ENCODE assay signal across 16 cellular contexts in genomic region chr16:77290451-77291110, GRCh38.
DNase-seq lines count a peak whose midpoint lies in the region; ATAC-seq and TF ChIP-seq lines count a peak whose summit lies in the region.
"Had no signal": no experiment of that assay in that cellular context is flagged by ENCODE, and none has a peak within 500 bp of the region (broad histone marks: within the 10 kb centered on the region; RNA-seq: fewer than 3 reads in every experiment).

No MANE protein-coding gene starts in this region.

- in situ Hi-C loops in mammary epithelial cell (cut with MboI; ENCODE audit: low sequenced_read_pairs in 2 of 2) = no loop called here

- no peaks in the 10 kb centered on the region for H3K79me2 ChIP-seq in mammary epithelial cell (ENCODE audit: insufficient read depth, low read length)
- H3K79me2 ChIP-seq in PC-9 (ENCODE audit: low read depth) = no peaks in the 10 kb centered on the region
- H3K79me2 ChIP-seq: parathyroid adenoma had no signal

- H3K36me3 Mint-ChIP-seq in activated T-cell treated with anti-CD3 and anti-CD28 coated beads, Interleukin-2, amount 50 U/mL, for 4 hours (ENCODE audit: insufficient read depth) = no peaks in the 10 kb centered on the region

- WGBS in mammary epithelial cell (ENCODE audit: low coverage, missing lambda C conversion rate) = 93% methylated on average over 10 of the region's 10 CpGs
- WGBS in suprapubic skin = 74% methylated on average over 10 of the region's 10 CpGs

- H3K4me1 Mint-ChIP-seq in activated T-cell treated with anti-CD3 and anti-CD28 coated beads, Interleukin-2, amount 50 U/mL, for 4 hours (ENCODE audit: low read depth) = no peaks in the 10 kb centered on the region

- H3K4me1 ChIP-seq in mammary epithelial cell (ENCODE audit: insufficient read depth, low read length) (peaks cover 24% of the 10 kb centered on the region), breast epithelium (no peaks in the 10 kb centered on the region), PC-9 (replicated peaks; ENCODE audit: insufficient read depth) (peaks cover 40% of the 10 kb centered on the region), suprapubic skin (no peaks in the 10 kb centered on the region)
- H3K4me1 ChIP-seq: adrenal gland, heart right ventricle, parathyroid adenoma, vagina had no signal

- TF ChIP-seq EP300 in suprapubic skin (IDR thresholded peaks at IDR 0.05) = no peak

- no peak overlapping the region for H3K27ac ChIP-seq in mammary epithelial cell (ENCODE audit: insufficient read depth, low read depth, low read length)
- H3K27ac ChIP-seq in breast epithelium = no peak overlapping the region
- peak overlapping the region; percentile 82 for H3K27ac ChIP-seq in PC-9
- no peak overlapping the region for H3K27ac ChIP-seq in suprapubic skin
- H3K27ac ChIP-seq: adrenal gland, heart right ventricle, parathyroid adenoma, SK-N-MC, vagina had no signal

- CTCF ChIA-PET in mammary epithelial cell (lab: Charles Lee; ENCODE audit: low non-redundant PET) (no interaction called here), PC-9 (lab: Charles Lee) (no interaction called here)

- dilution Hi-C loops in mammary epithelial cell (cut with HindIII; ENCODE audit: low sequenced_read_pairs) = no loop called here

- TF ChIP-seq POLR2A in breast epithelium (IDR thresholded peaks at IDR 0.05) (no peak), suprapubic skin (IDR thresholded peaks at IDR 0.05) (no peak)

- no peaks in the 10 kb centered on the region for H4K20me1 ChIP-seq in mammary epithelial cell (ENCODE audit: insufficient read depth, low read length)
- H4K20me1 ChIP-seq in PC-9 (ENCODE audit: insufficient read depth) = no peaks in the 10 kb centered on the region

- BruUV-seq in mammary epithelial cell (replicated peaks; lab: Mats Ljungman, UMichigan) (no TSS peak), PC-9 (replicated peaks; lab: Mats Ljungman, UMichigan) (no TSS peak)

- H3K9me3 ChIP-seq in mammary epithelial cell (replicated peaks; ENCODE audit: insufficient read depth, low read length) (no peaks in the 10 kb centered on the region), breast epithelium (no peaks in the 10 kb centered on the region), PC-9 (ENCODE audit: insufficient read depth, low read depth) (no peaks in the 10 kb centered on the region), suprapubic skin (no peaks in the 10 kb centered on the region)
- H3K9me3 ChIP-seq: adrenal gland, heart right ventricle, vagina had no signal

- H3K4me3 Mint-ChIP-seq in activated T-cell treated with anti-CD3 and anti-CD28 coated beads, Interleukin-2, amount 50 U/mL, for 4 hours = no peak overlapping the region

- no peaks in the 10 kb centered on the region for H3K36me3 ChIP-seq in mammary epithelial cell (ENCODE audit: insufficient read depth, low read length)
- no peaks in the 10 kb centered on the region for H3K36me3 ChIP-seq in breast epithelium
- no peaks in the 10 kb centered on the region for H3K36me3 ChIP-seq in PC-9 (ENCODE audit: low read depth)
- H3K36me3 ChIP-seq in suprapubic skin = no peaks in the 10 kb centered on the region
- H3K36me3 ChIP-seq: adrenal gland, heart right ventricle, vagina had no signal

- no peaks in the 10 kb centered on the region for H3K9me2 ChIP-seq in PC-9 (ENCODE audit: insufficient read depth)

- H3K27me3 ChIP-seq in mammary epithelial cell (ENCODE audit: insufficient read depth, low read length) (no peaks in the 10 kb centered on the region), breast epithelium (no peaks in the 10 kb centered on the region), PC-9 (ENCODE audit: insufficient read depth, low read depth) (no peaks in the 10 kb centered on the region), suprapubic skin (no peaks in the 10 kb centered on the region)
- H3K27me3 ChIP-seq: adrenal gland, vagina had no signal

- ATAC-seq in GM18867 (IDR thresholded peaks at IDR 0.05; ENCODE audit: unreplicated experiment) = no peak
- no peak for ATAC-seq in activated T-cell treated with anti-CD3 and anti-CD28 coated beads, Interleukin-2, amount 50 U/mL, for 4 hours
- ATAC-seq: heart right ventricle had no signal

- no peak overlapping the region for H3K4me2 ChIP-seq in mammary epithelial cell (ENCODE audit: insufficient read depth, low read depth, low read length)
- H3K4me2 ChIP-seq in PC-9 = peak overlapping the region; percentile 63; the same call in 1 of the 2 replicates

- H3F3A ChIP-seq in PC-9 (ENCODE audit: insufficient read depth, low read depth) = peaks cover 32% of the 10 kb centered on the region

- POLR2A ChIA-PET in PC-9 (lab: Charles Lee; ENCODE audit: unreplicated experiment) = no interaction called here

- no peak overlapping the region for H3K9ac ChIP-seq in mammary epithelial cell (ENCODE audit: insufficient read depth, low read length)
- H3K9ac ChIP-seq: parathyroid adenoma had no signal

- peaks cover 8% of the 10 kb centered on the region for H3K27me3 Mint-ChIP-seq in activated T-cell treated with anti-CD3 and anti-CD28 coated beads, Interleukin-2, amount 50 U/mL, for 4 hours (ENCODE audit: low read depth)

- intact Hi-C loops in mammary epithelial cell (cut with micrococcal nuclease) = no loop called here
- intact Hi-C loops in breast epithelium (cut with DNase I; ENCODE audit: low total_unique reads) = loop anchor here (5.0 kb wide), 1 partner anchor 323 kb away; no protein-coding TSS in a partner anchor
- intact Hi-C loops in PC-9 (cut with micrococcal nuclease; ENCODE audit: unreplicated experiment) = no loop called here

- no peaks in the 10 kb centered on the region for H3K9me3 Mint-ChIP-seq in activated T-cell treated with anti-CD3 and anti-CD28 coated beads, Interleukin-2, amount 50 U/mL, for 4 hours

- H2AFZ ChIP-seq in mammary epithelial cell (ENCODE audit: low read depth, low read length) (no peak overlapping the region), PC-9 (no peak overlapping the region)
- H2AFZ ChIP-seq: parathyroid adenoma had no signal

- no peak for TF ChIP-seq CTCF in mammary epithelial cell (conservative IDR thresholded peaks at IDR 0.05 in 1 of 2, IDR thresholded peaks at IDR 0.05 in 1 of 2; ENCODE audit: extremely low read depth in 1 of 2, insufficient read depth in 1 of 2, low read depth in 1 of 2, low read length in 2 of 2)
- no peak for TF ChIP-seq CTCF in breast epithelium (IDR thresholded peaks at IDR 0.05)
- TF ChIP-seq CTCF in PC-9 (conservative IDR thresholded peaks at IDR 0.05) = no peak
- TF ChIP-seq CTCF in fibroblast of villous mesenchyme (IDR thresholded peaks at IDR 0.05; ENCODE audit: insufficient read depth, low read depth, low read length) = peak; percentile 3
- no peak for TF ChIP-seq CTCF in suprapubic skin (IDR thresholded peaks at IDR 0.05)

- DNase-seq in mammary epithelial cell (peak; percentile 23), breast epithelium (ENCODE audit: low spot score in 2 of 2) (no peak), PC-9 (peak in 1 of 2 experiments; percentile 59), fibroblast of villous mesenchyme (ENCODE audit: low read depth) (peak; percentile 30), dedifferentiated amniotic fluid mesenchymal stem cell (ENCODE audit: extremely low spot score) (no peak), suprapubic skin (ENCODE audit: low spot score in 2 of 2) (no peak)
- no peak for DNase-seq in activated T-cell treated with anti-CD3 and anti-CD28 coated beads, Interleukin-2, amount 50 U/mL, for 4 hours
- DNase-seq: activated CD4-positive, CD25-positive, alpha-beta regulatory T cell; activated T-cell treated with anti-CD3 and anti-CD28 coated beads for 4 hours; adrenal gland; effector CD4-positive, alpha-beta T cell; heart right ventricle had no signal

- no peak overlapping the region for H3K4me3 ChIP-seq in mammary epithelial cell (replicated peaks in 1 of 3; ENCODE audit: insufficient read depth in 1 of 3, low read depth in 2 of 3, low read length in 3 of 3)
- no peak overlapping the region for H3K4me3 ChIP-seq in breast epithelium
- H3K4me3 ChIP-seq in PC-9 = no peak overlapping the region
- no peak overlapping the region for H3K4me3 ChIP-seq in fibroblast of villous mesenchyme (ENCODE audit: low read depth, low read length)
- H3K4me3 ChIP-seq in suprapubic skin = no peak overlapping the region
- H3K4me3 ChIP-seq: adrenal gland, heart right ventricle, SK-N-MC, vagina had no signal

Comparison
In these comparisons a context has a peak if more than half of its experiments do, and no peak if none do; other contexts are left out.
1. DNase-seq: peak in mammary epithelial cell (single experiment) and fibroblast of villous mesenchyme (single experiment); none in breast epithelium (0 of 2), dedifferentiated amniotic fluid mesenchymal stem cell (single experiment), suprapubic skin (0 of 2) and activated T-cell treated with anti-CD3 and anti-CD28 coated beads, Interleukin-2, amount 50 U/mL, for 4 hours (single experiment).